ENCODE assay signal across 14 cellular contexts in the genomic region with DNA sequence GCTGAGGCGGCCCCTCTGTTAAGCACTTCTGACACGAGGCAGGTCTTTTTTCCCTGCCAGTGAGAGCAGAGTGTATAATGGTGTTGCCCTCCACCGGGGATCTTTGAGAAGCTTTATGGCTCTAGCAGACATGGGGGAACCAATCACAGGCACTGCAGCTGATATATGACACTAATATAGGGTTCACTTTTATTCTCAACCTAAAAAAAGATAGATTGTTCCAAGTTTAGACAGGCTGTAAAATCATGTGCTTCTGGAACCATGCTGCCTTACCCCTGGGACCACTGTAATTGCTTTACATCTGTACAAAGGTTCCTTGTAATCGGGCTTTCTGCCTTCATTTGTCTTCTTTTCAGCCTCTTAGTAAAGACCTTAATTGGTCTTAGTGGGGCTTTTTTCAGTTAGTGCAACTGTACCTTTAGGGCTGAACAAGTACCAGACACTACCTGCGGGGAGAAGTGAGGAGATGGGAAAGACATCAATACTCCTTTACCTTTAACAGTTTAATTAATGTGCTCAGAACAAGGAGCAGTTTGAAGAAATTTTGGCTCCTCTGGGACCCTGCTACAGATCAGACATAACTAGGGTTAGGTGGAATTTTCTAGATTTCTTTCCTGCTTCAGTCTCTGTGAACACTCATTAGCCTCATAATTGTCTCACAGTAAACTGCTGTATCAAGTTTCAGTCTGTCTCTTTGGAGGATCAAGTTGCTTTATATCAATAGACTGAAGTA.
DNase-seq lines count a peak whose midpoint lies in the region; ATAC-seq lines count a peak whose summit lies in the region.
"Had no signal": no experiment of that assay in that cellular context is flagged by ENCODE, and none has a peak within 500 bp of the region (broad histone marks: within the 10 kb centered on the region; RNA-seq: fewer than 3 reads in every experiment).

No MANE protein-coding gene starts in this region.

- no peak for ATAC-seq in GM18511 (IDR thresholded peaks at IDR 0.05; ENCODE audit: unreplicated experiment)
- ATAC-seq: CD8-positive, alpha-beta T cell; PC-3 had no signal

- peak; percentile 96 for DNase-seq in DMS 273 (lab: John Stamatoyannopoulos, UW; ENCODE audit: unreplicated experiment)
- DNase-seq in NCI-H128 (lab: John Stamatoyannopoulos, UW; ENCODE audit: unreplicated experiment) = peak; percentile 65
- DNase-seq in NCI-H69 (lab: John Stamatoyannopoulos, UW) = peak; percentile 99
- DNase-seq in left kidney (ENCODE audit: low read depth, low spot score) = peak; percentile 82
- DNase-seq in NCI-H1048 (lab: John Stamatoyannopoulos, UW) = no peak
- no peak for DNase-seq in A172 (ENCODE audit: low spot score)
- no peak for DNase-seq in activated T-cell treated with anti-CD3 and anti-CD28 coated beads, Interleukin-2, amount 50 U/mL, for 48 hours
- DNase-seq: activated CD4-positive, alpha-beta T cell treated with anti-CD3 and anti-CD28 coated beads for 1 hour; activated T-cell treated with anti-CD3 and anti-CD28 coated beads, Interleukin-2, amount 50 U/mL, for 24 hours; amniotic stem cell; CD8-positive, alpha-beta T cell; esophagus squamous epithelium; PC-3 had no signal

Comparison
In these comparisons a context has a peak if more than half of its experiments do, and no peak if none do; other contexts are left out.
1. DNase-seq: peak in DMS 273 (single experiment), NCI-H128 (single experiment), NCI-H69 (single experiment) and left kidney (single experiment); none in NCI-H1048 (single experiment), A172 (single experiment) and activated T-cell treated with anti-CD3 and anti-CD28 coated beads, Interleukin-2, amount 50 U/mL, for 48 hours (0 of 2).